In the genomic region with DNA sequence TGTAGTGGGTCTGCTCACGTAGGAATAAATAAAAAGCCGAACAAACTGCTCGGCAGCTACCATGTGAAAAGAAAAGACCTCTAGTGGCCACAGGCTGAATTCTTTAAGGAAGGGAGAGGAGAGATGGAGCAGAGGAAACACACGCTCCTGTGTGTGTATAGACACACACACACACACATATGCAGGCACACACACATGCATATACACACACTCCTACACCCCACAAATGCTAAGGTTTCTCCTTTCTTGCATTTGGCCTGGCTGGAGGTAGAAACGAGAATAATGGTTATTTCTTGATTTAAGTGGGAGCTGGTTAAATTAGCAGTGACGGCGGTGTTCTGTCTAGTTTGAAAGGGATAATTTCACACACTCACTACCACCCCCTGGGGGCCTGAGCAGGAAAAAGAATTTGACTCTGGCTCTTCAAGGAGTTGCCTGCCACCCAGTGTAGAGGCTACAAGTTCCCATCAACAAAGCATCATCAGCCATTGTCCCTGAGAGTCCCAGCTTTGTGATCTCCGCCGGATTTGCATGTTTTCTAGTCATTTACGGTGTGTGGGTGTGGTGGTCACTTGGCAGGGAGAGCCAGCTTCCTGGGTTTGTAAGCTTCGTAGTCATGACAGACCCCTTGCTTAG, we compare ENCODE assay signal across 8 cellular contexts. TPM values are rescaled to one million over a fixed set of nuclear protein-coding genes. Genes with fewer than 3 reads are reported as not detected.
DNase-seq lines count a peak whose midpoint lies in the region; ATAC-seq and TF ChIP-seq lines count a peak whose summit lies in the region.

Gene INSYN2B, minus strand, starts transcription at position 78 of the 636 bp plus-strand sequence. CDS start 96,597 bp downstream, outside the sequence.

- no peaks in the 10 kb centered on the region for H3K9me2 ChIP-seq in PC-3 (replicated peaks; ENCODE audit: low read length)

- no peaks in the 10 kb centered on the region for H4K20me1 ChIP-seq in PC-3 (ENCODE audit: low read length)

- peak; percentile 57 for TF ChIP-seq CTCF in GM10266 (IDR thresholded peaks at IDR 0.05; ENCODE audit: control insufficient read depth, insufficient read depth, low read depth, missing control alignments)
- TF ChIP-seq CTCF in PC-3 (conservative IDR thresholded peaks at IDR 0.05; ENCODE audit: low read depth, low read length), result peak; percentile 84
- TF ChIP-seq CTCF in coronary artery (IDR thresholded peaks at IDR 0.05), result peak; percentile 29

- H3K27me3 ChIP-seq in PC-3 (ENCODE audit: low read length), result no peaks in the 10 kb centered on the region

- DNase-seq in A172 (ENCODE audit: low spot score), result peak; percentile 94
- DNase-seq in GM10266 (ENCODE audit: extremely low spot score), result peak; percentile 33
- DNase-seq in HK-2 (ENCODE audit: unreplicated experiment), result peak; percentile 56
- DNase-seq in PC-3, result peak; percentile 88
- DNase-seq in coronary artery (ENCODE audit: low spot score), result peak; percentile 74
- peak in 1 of 2 donors; percentile 43 for DNase-seq in left colon
- DNase-seq in stimulated activated CD8-positive, alpha-beta memory T cell treated with anti-CD3 and anti-CD28 coated beads, Interleukin-4, amount 100 ng/mL, for 24 hours (ENCODE audit: low read depth), result peak; percentile 4

- no peaks in the 10 kb centered on the region for H3F3A ChIP-seq in PC-3 (ENCODE audit: low read length, unreplicated experiment)

- H3K79me2 ChIP-seq in PC-3 (ENCODE audit: low read length), result peaks cover 16% of the 10 kb centered on the region

- CTCF ChIA-PET in PC-3 (lab: Charles Lee), result interaction anchor here (0.6 to 1.7 kb wide), 12 partner anchors 9 to 278 kb away, joined by 3 to 19 read pairs (median 4); no protein-coding TSS in a partner anchor

- H3K36me3 ChIP-seq in PC-3 (ENCODE audit: low read depth, low read length), result no peaks in the 10 kb centered on the region

- POLR2A ChIA-PET in PC-3 (lab: Charles Lee; ENCODE audit: unreplicated experiment), result no interaction called here

- no TSS peak for BruUV-seq in PC-3 (replicated peaks; lab: Mats Ljungman, UMichigan)

- H3K4me1 ChIP-seq in PC-3 (ENCODE audit: insufficient read depth, low read length), result peaks cover 51% of the 10 kb centered on the region

- H3K27ac ChIP-seq in PC-3 (ENCODE audit: low read length) (peak within 1 kb of the TSS; percentile 25), coronary artery (no peak within 1 kb of the TSS)

- ATAC-seq in PC-3 (peak; percentile 66), left colon (peak; percentile 76), HG02970 (IDR thresholded peaks at IDR 0.05; ENCODE audit: low FRiP score, unreplicated experiment) (no peak)

- H3K4me2 ChIP-seq in PC-3 (ENCODE audit: low read length), result peak within 1 kb of the TSS; percentile 91

- H3K4me3 ChIP-seq in PC-3 (ENCODE audit: low read length) (peak within 1 kb of the TSS; percentile 78), coronary artery (no peak within 1 kb of the TSS)

- no peaks in the 10 kb centered on the region for H3K9me3 ChIP-seq in PC-3 (ENCODE audit: low read length)

- peak within 1 kb of the TSS; percentile 89 for H2AFZ ChIP-seq in PC-3 (ENCODE audit: low read length)

- intact Hi-C loops in PC-3 (cut with micrococcal nuclease), result loop anchor here (1.0 to 5.0 kb wide), 6 partner anchors 69 to 284 kb away; no protein-coding TSS in a partner anchor
- intact Hi-C loops in left colon (cut with DNase I, micrococcal nuclease), result no loop called here

- H3K9ac ChIP-seq in PC-3 (ENCODE audit: low read length), result peak within 1 kb of the TSS; percentile 64

RNA-seq across cellular contexts. Expression of gene INSYN2B, which starts in this region (rescaled TPM):
- total RNA-seq in A172 (2014; rRNA removed; shearing (Covaris generic)), result 15.6 and 16.3 TPM in 2 replicates
- total RNA-seq in PC-3 (2014; rRNA removed) (1.1 and 1.5 TPM in 2 replicates), left colon (under 1 TPM in 1 of 2 donors, not detected in 1; 0.14 TPM)

Comparison
In these comparisons a context has a peak if more than half of its experiments do, and no peak if none do; other contexts are left out.
1. Peak in ATAC-seq in left colon; RNA of the gene not detected or under 1 TPM.
2. CTCF ChIP-seq: peak in every context shown above with its lines; median percentile 84 in PC-3; 57 in GM10266; 29 in coronary artery.